In genomic region chr21:26171310-26172100, GRCh38 we compare ENCODE assay signal across 8 cellular contexts. TPM values are rescaled to one million over a fixed set of nuclear protein-coding genes. Genes with fewer than 3 reads are reported as not detected.
DNase-seq lines count a peak whose midpoint lies in the region; ATAC-seq and TF ChIP-seq lines count a peak whose summit lies in the region.

No MANE protein-coding gene starts in this region.

- peaks cover 7% of the 10 kb centered on the region; the same call in 1 of the 2 replicates for H3K4me1 ChIP-seq in MM.1S (ENCODE audit: low read length)
- H3K4me1 ChIP-seq in ectodermal cell (ENCODE audit: control insufficient read depth, insufficient read depth, low read length): peaks cover 12% of the 10 kb centered on the region
- peaks cover 0 to 6% of the 10 kb centered on the region in 2 donors for H3K4me1 ChIP-seq in naive thymus-derived CD4-positive, alpha-beta T cell (ENCODE audit: control insufficient read depth in 2 of 2, insufficient read depth in 2 of 2, low read length in 2 of 2)

- H2AFZ ChIP-seq in MM.1S (ENCODE audit: low read length): peak overlapping the region; percentile 96

- DNase-seq in AG10803 (ENCODE audit: low read depth) (no peak), MM.1S (no peak), DMS79 (lab: John Stamatoyannopoulos, UW) (no peak), NCI-H2081 (lab: John Stamatoyannopoulos, UW) (no peak)
- DNase-seq in naive thymus-derived CD4-positive, alpha-beta T cell: no peak
- DNase-seq in effector CD4-positive, alpha-beta T cell: no peak

- H3K4me3 Mint-ChIP-seq in naive thymus-derived CD4-positive, alpha-beta T cell: peak overlapping the region; percentile 84 to 99 (median 94)

- POLR2A ChIA-PET in naive thymus-derived CD4-positive, alpha-beta T cell (lab: Charles Lee): interaction anchor here (0.6 to 1.1 kb wide), 3 partner anchors 100 to 362 kb away, joined by 3 to 4 read pairs (median 3); no protein-coding TSS in a partner anchor

- peak overlapping the region in 8 of 9 donors; percentile 16 to 76 (median 70) for H3K27ac Mint-ChIP-seq in naive thymus-derived CD4-positive, alpha-beta T cell

- intact Hi-C loops in naive thymus-derived CD4-positive, alpha-beta T cell (cut with micrococcal nuclease): loop anchor here (2.0 to 10.0 kb wide), 5 partner anchors 101 to 609 kb away; partner anchors contain the start of genes ATP5PF (in 1 of the 2) and GABPA (in 1 of the 2)

- TF ChIP-seq CTCF in AG10803 (conservative IDR thresholded peaks at IDR 0.05; ENCODE audit: low read length): no peak
- no peak for TF ChIP-seq CTCF in MM.1S (IDR thresholded peaks at IDR 0.05; ENCODE audit: low read length)

- H3K9me3 ChIP-seq in MM.1S (replicated peaks; ENCODE audit: insufficient read depth, low read length): no peaks in the 10 kb centered on the region
- H3K9me3 ChIP-seq in ectodermal cell (ENCODE audit: control insufficient read depth, low read length): no peaks in the 10 kb centered on the region
- no peaks in the 10 kb centered on the region for H3K9me3 ChIP-seq in naive thymus-derived CD4-positive, alpha-beta T cell (ENCODE audit: control insufficient read depth in 2 of 3, low read length in 3 of 3)

- peak overlapping the region; percentile 88 for H3K4me2 ChIP-seq in MM.1S (ENCODE audit: low read depth, low read length)

- H3K36me3 ChIP-seq in MM.1S (replicated peaks; ENCODE audit: insufficient read depth, low read length) (no peaks in the 10 kb centered on the region; the same call in 1 of the 2 replicates), ectodermal cell (ENCODE audit: control insufficient read depth, insufficient read depth, low read length) (no peaks in the 10 kb centered on the region)
- peaks cover 0 to 13% (median 0%) of the 10 kb centered on the region in 3 experiments for H3K36me3 ChIP-seq in naive thymus-derived CD4-positive, alpha-beta T cell (ENCODE audit: control insufficient read depth in 2 of 3, insufficient read depth in 3 of 3, low read length in 3 of 3)

- WGBS in ectodermal cell, 2 experiments: 51 to 53% methylated on average over 17 of the region's 17 CpGs

- peak overlapping the region; percentile 88 for H3K9ac ChIP-seq in MM.1S (ENCODE audit: low read length)

- no peaks in the 10 kb centered on the region for H3K9me2 ChIP-seq in MM.1S (replicated peaks; ENCODE audit: insufficient read depth, low read length)

- no peak overlapping the region for H3K27ac ChIP-seq in MM.1S (ENCODE audit: low read length)
- H3K27ac ChIP-seq in ectodermal cell (ENCODE audit: insufficient read depth, low read depth, low read length, poor library complexity, severe bottlenecking): no peak overlapping the region
- no peak overlapping the region for H3K27ac ChIP-seq in naive thymus-derived CD4-positive, alpha-beta T cell (ENCODE audit: low read depth, low read length)

- CTCF ChIA-PET in naive thymus-derived CD4-positive, alpha-beta T cell (lab: Charles Lee): interaction anchor here (0.6 to 1.8 kb wide), 9 partner anchors 44 to 575 kb away, joined by 3 to 13 read pairs (median 4); partner anchors contain the start of genes ATP5PF and GABPA

- H3F3A ChIP-seq in MM.1S (ENCODE audit: insufficient read depth, low read length): peaks cover 4% of the 10 kb centered on the region; the same call in 1 of the 2 replicates

- no peaks in the 10 kb centered on the region for H3K36me3 Mint-ChIP-seq in naive thymus-derived CD4-positive, alpha-beta T cell

- H3K27me3 ChIP-seq in MM.1S (replicated peaks; ENCODE audit: insufficient read depth, low read length) (no peaks in the 10 kb centered on the region), ectodermal cell (ENCODE audit: control insufficient read depth, insufficient read depth, low read length, poor library complexity, severe bottlenecking) (peaks cover 8% of the 10 kb centered on the region)
- H3K27me3 ChIP-seq in naive thymus-derived CD4-positive, alpha-beta T cell (ENCODE audit: control insufficient read depth in 2 of 2, insufficient read depth in 2 of 2, low read length in 2 of 2): no peaks in the 10 kb centered on the region

- H3K4me1 Mint-ChIP-seq in naive thymus-derived CD4-positive, alpha-beta T cell: peaks cover 5 to 32% (median 22%) of the 10 kb centered on the region in 7 donors

- H3K4me3 ChIP-seq in AG10803 (ENCODE audit: low read length) (peak overlapping the region; percentile 58), MM.1S (ENCODE audit: low read length) (peak overlapping the region; percentile 87), ectodermal cell (ENCODE audit: insufficient read depth, low read depth, low read length) (peak overlapping the region; percentile 97)
- peak overlapping the region; percentile 67 for H3K4me3 ChIP-seq in naive thymus-derived CD4-positive, alpha-beta T cell (ENCODE audit: low read length)

- ATAC-seq in naive thymus-derived CD4-positive, alpha-beta T cell: no peak
- no peak for ATAC-seq in GM21528 (IDR thresholded peaks at IDR 0.05; ENCODE audit: low FRiP score, unreplicated experiment)

- H3K9me3 Mint-ChIP-seq in naive thymus-derived CD4-positive, alpha-beta T cell: no peaks in the 10 kb centered on the region

- H3K79me2 ChIP-seq in MM.1S (ENCODE audit: low read length): peaks cover 40% of the 10 kb centered on the region

- H3K27me3 Mint-ChIP-seq in naive thymus-derived CD4-positive, alpha-beta T cell: peaks cover 0 to 2% (median 0%) of the 10 kb centered on the region in 5 donors

- H4K20me1 ChIP-seq in MM.1S (ENCODE audit: insufficient read depth, low read length): peaks cover 6% of the 10 kb centered on the region; the same call in 1 of the 2 replicates

RNA-seq across cellular contexts. Expression of gene APP, which starts 0.9 kb away (rescaled TPM):
- 457 TPM for polyA plus RNA-seq in ectodermal cell (2013, experiment 1 of 4)
- 469 TPM for polyA plus RNA-seq in ectodermal cell (2013, experiment 2 of 4)
- polyA plus RNA-seq in ectodermal cell (2013, experiment 3 of 4): 362 TPM
- polyA plus RNA-seq in ectodermal cell (2013, experiment 4 of 4): 413 TPM
- 10 to 100 TPM; 43.1 to 68.0 (median 56.2) TPM for total RNA-seq in naive thymus-derived CD4-positive, alpha-beta T cell
- polyA plus RNA-seq in naive thymus-derived CD4-positive, alpha-beta T cell: 10 to 100 TPM; 19.8 to 24.8 TPM
